In genomic region chr16:88411951-88412576, GRCh38 we compare ENCODE assay signal across 2 cellular contexts.
TF ChIP-seq lines count a peak whose summit lies in the region.

No MANE protein-coding gene starts in this region.

TF ChIP-seq in GM12878, 131 proteins besides CTCF, POLR2A, EP300 and RAD21:
- TF ChIP-seq NFXL1 (IDR thresholded peaks at IDR 0.05; ENCODE audit: borderline replicate concordance) (peak; percentile 65; the same call in 1 of the 2 replicates), EGR1 (IDR thresholded peaks at IDR 0.05; ENCODE audit: borderline replicate concordance in 1 of 2, low read depth in 2 of 2, low read length in 2 of 2) (no peak), SMARCA5 (IDR thresholded peaks at IDR 0.05) (peak; percentile 98)

TF ChIP-seq in GM23338, 12 proteins besides CTCF, POLR2A, EP300 and RAD21:
- TF ChIP-seq ZNF114 (CRISPR knock-in tag; IDR thresholded peaks at IDR 0.05): no peak
- no peak for TF ChIP-seq STAT1 (IDR thresholded peaks at IDR 0.05; ENCODE audit: unreplicated experiment)
- no peak for TF ChIP-seq ETS1 (IDR thresholded peaks at IDR 0.05)
- TF ChIP-seq, protein P1, sequence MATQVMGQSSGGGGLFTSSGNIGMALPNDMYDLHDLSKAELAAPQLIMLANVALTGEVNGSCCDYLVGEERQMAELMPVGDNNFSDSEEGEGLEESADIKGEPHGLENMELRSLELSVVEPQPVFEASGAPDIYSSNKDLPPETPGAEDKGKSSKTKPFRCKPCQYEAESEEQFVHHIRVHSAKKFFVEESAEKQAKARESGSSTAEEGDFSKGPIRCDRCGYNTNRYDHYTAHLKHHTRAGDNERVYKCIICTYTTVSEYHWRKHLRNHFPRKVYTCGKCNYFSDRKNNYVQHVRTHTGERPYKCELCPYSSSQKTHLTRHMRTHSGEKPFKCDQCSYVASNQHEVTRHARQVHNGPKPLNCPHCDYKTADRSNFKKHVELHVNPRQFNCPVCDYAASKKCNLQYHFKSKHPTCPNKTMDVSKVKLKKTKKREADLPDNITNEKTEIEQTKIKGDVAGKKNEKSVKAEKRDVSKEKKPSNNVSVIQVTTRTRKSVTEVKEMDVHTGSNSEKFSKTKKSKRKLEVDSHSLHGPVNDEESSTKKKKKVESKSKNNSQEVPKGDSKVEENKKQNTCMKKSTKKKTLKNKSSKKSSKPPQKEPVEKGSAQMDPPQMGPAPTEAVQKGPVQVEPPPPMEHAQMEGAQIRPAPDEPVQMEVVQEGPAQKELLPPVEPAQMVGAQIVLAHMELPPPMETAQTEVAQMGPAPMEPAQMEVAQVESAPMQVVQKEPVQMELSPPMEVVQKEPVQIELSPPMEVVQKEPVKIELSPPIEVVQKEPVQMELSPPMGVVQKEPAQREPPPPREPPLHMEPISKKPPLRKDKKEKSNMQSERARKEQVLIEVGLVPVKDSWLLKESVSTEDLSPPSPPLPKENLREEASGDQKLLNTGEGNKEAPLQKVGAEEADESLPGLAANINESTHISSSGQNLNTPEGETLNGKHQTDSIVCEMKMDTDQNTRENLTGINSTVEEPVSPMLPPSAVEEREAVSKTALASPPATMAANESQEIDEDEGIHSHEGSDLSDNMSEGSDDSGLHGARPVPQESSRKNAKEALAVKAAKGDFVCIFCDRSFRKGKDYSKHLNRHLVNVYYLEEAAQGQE (IDR thresholded peaks at IDR 0.05; ENCODE audit: unreplicated experiment): no peak
